18 cellular contexts compared by ENCODE assay signal in genomic region chr16:5875416-5875815, GRCh38.
A peak's percentile ranks its signal among the peaks of the same experiment; 100 is the strongest.
DNase-seq lines count a peak whose midpoint lies in the region; ATAC-seq and TF ChIP-seq lines count a peak whose summit lies in the region.
"Had no signal": no experiment of that assay in that cellular context is flagged by ENCODE, and none has a peak within 500 bp of the region (broad histone marks: within the 10 kb centered on the region; RNA-seq: fewer than 3 reads in every experiment).

No MANE protein-coding gene starts in this region.

- no peak for TF ChIP-seq POLR2A in breast epithelium (IDR thresholded peaks at IDR 0.05)

- in situ Hi-C loops in mammary epithelial cell (cut with MboI; ENCODE audit: low sequenced_read_pairs in 2 of 2) (no loop called here), astrocyte of the spinal cord (cut with HindIII; ENCODE audit: low sequenced_read_pairs) (no loop called here)

- H3K36me3 ChIP-seq in mammary epithelial cell (ENCODE audit: insufficient read depth, low read length) (no peaks in the 10 kb centered on the region), breast epithelium (no peaks in the 10 kb centered on the region), left lung (no peaks in the 10 kb centered on the region)
- H3K36me3 ChIP-seq: BLaER1 had no signal

- no peak overlapping the region for H3K4me2 ChIP-seq in mammary epithelial cell (ENCODE audit: insufficient read depth, low read depth, low read length)
- H3K4me2 ChIP-seq: BLaER1 had no signal

- no peaks in the 10 kb centered on the region for H3K27me3 ChIP-seq in mammary epithelial cell (ENCODE audit: insufficient read depth, low read length)
- H3K27me3 ChIP-seq in breast epithelium = no peaks in the 10 kb centered on the region
- H3K27me3 ChIP-seq in left lung = no peaks in the 10 kb centered on the region
- H3K27me3 ChIP-seq: BLaER1 had no signal

- intact Hi-C loops in mammary epithelial cell (cut with micrococcal nuclease) (no loop called here), breast epithelium (cut with DNase I; ENCODE audit: low total_unique reads) (loop anchor here (2.0 kb wide), 1 partner anchor 73 kb away; no protein-coding TSS in a partner anchor), left lung (cut with DNase I) (no loop called here)

- H3K4me3 ChIP-seq in mammary epithelial cell (replicated peaks in 1 of 3; ENCODE audit: insufficient read depth in 1 of 3, low read depth in 2 of 3, low read length in 3 of 3) = no peak overlapping the region
- no peak overlapping the region for H3K4me3 ChIP-seq in breast epithelium
- no peak overlapping the region for H3K4me3 ChIP-seq in astrocyte of the spinal cord (ENCODE audit: low read depth, low read length)
- H3K4me3 ChIP-seq in left lung = no peak overlapping the region
- H3K4me3 ChIP-seq: BLaER1, GM12878 had no signal

- TF ChIP-seq CTCF in mammary epithelial cell (conservative IDR thresholded peaks at IDR 0.05 in 1 of 2, IDR thresholded peaks at IDR 0.05 in 1 of 2; ENCODE audit: extremely low read depth in 1 of 2, insufficient read depth in 1 of 2, low read depth in 1 of 2, low read length in 2 of 2) (no peak), breast epithelium (IDR thresholded peaks at IDR 0.05) (no peak), astrocyte of the spinal cord (IDR thresholded peaks at IDR 0.05; ENCODE audit: low read depth, low read length) (no peak), left lung (IDR thresholded peaks at IDR 0.05) (no peak)

- CTCF ChIA-PET in mammary epithelial cell (lab: Charles Lee; ENCODE audit: low non-redundant PET) = no interaction called here

- H3K9me3 ChIP-seq in mammary epithelial cell (replicated peaks; ENCODE audit: insufficient read depth, low read length) = peaks cover 52% of the 10 kb centered on the region
- no peaks in the 10 kb centered on the region for H3K9me3 ChIP-seq in breast epithelium
- no peaks in the 10 kb centered on the region for H3K9me3 ChIP-seq in left lung
- H3K9me3 ChIP-seq: BLaER1 had no signal

- 34% methylated on average over 5 of the region's 5 CpGs for WGBS in mammary epithelial cell (ENCODE audit: low coverage, missing lambda C conversion rate)

- H3K4me1 ChIP-seq in mammary epithelial cell (ENCODE audit: insufficient read depth, low read length) (no peaks in the 10 kb centered on the region), breast epithelium (no peaks in the 10 kb centered on the region), left lung (no peaks in the 10 kb centered on the region)
- H3K4me1 ChIP-seq: BLaER1 had no signal

- no peaks in the 10 kb centered on the region for H3K79me2 ChIP-seq in mammary epithelial cell (ENCODE audit: insufficient read depth, low read length)

- BruUV-seq in mammary epithelial cell (replicated peaks; lab: Mats Ljungman, UMichigan) = no TSS peak

- H2AFZ ChIP-seq in mammary epithelial cell (ENCODE audit: low read depth, low read length) = no peak overlapping the region

- ATAC-seq in HG03460 (IDR thresholded peaks at IDR 0.05; ENCODE audit: unreplicated experiment) = no peak
- no peak for ATAC-seq in left lung
- ATAC-seq: GM12878, HepG2 had no signal

- no peak overlapping the region for H3K27ac ChIP-seq in mammary epithelial cell (ENCODE audit: insufficient read depth, low read depth, low read length)
- H3K27ac ChIP-seq in breast epithelium = no peak overlapping the region
- H3K27ac ChIP-seq in left lung = no peak overlapping the region
- H3K27ac ChIP-seq: BLaER1 had no signal

- H4K20me1 ChIP-seq in mammary epithelial cell (ENCODE audit: insufficient read depth, low read length) = no peaks in the 10 kb centered on the region
- H4K20me1 ChIP-seq: BLaER1 had no signal

- DNase-seq in mammary epithelial cell (peak; percentile 27), breast epithelium (ENCODE audit: low spot score in 2 of 2) (no peak), SW480 (ENCODE audit: low spot score) (peak; percentile 31), astrocyte of the spinal cord (ENCODE audit: low read depth, low spot score) (peak; percentile 69), left lung (no peak)
- DNase-seq in central memory CD4-positive, alpha-beta T cell = no peak
- no peak for DNase-seq in stimulated activated CD4-positive, alpha-beta T cell treated with anti-CD3 and anti-CD28 coated beads, Interleukin-4, amount 100 ng/mL, for 4 hours
- DNase-seq: 8988T; CD4-positive, alpha-beta memory T cell; DMS53; DND-41; EL; GOT3; H7 had no signal

- dilution Hi-C loops in mammary epithelial cell (cut with HindIII; ENCODE audit: low sequenced_read_pairs) = no loop called here

- H3K9ac ChIP-seq in mammary epithelial cell (ENCODE audit: insufficient read depth, low read length) = no peak overlapping the region
- H3K9ac ChIP-seq: BLaER1 had no signal

Comparison
In these comparisons a context has a peak if more than half of its experiments do, and no peak if none do; other contexts are left out.
1. DNase-seq: peak in mammary epithelial cell (single experiment), SW480 (single experiment) and astrocyte of the spinal cord (single experiment); none in breast epithelium (0 of 2), left lung (0 of 2), central memory CD4-positive, alpha-beta T cell (single experiment) and stimulated activated CD4-positive, alpha-beta T cell treated with anti-CD3 and anti-CD28 coated beads, Interleukin-4, amount 100 ng/mL, for 4 hours (0 of 2).